ENCODE assay signal across 22 cellular contexts in genomic region chr6:126143650-126144260, GRCh38.
DNase-seq lines count a peak whose midpoint lies in the region; ATAC-seq and TF ChIP-seq lines count a peak whose summit lies in the region.
"Had no signal": no experiment of that assay in that cellular context is flagged by ENCODE, and none has a peak within 500 bp of the region (broad histone marks: within the 10 kb centered on the region; RNA-seq: fewer than 3 reads in every experiment).

No MANE protein-coding gene starts in this region.

- no peak overlapping the region for H3K27ac ChIP-seq in aorta (ENCODE audit: low read depth in 1 of 2, low read length in 2 of 2)
- H3K27ac ChIP-seq: A549, BLaER1, heart left ventricle, KMS-11, left ventricle myocardium inferior had no signal

- intact Hi-C loops in aorta (cut with DNase I), result no loop called here

- no peak overlapping the region for H3K4me3 Mint-ChIP-seq in progenitor cell of endocrine pancreas (ENCODE audit: low read depth)
- H3K4me3 Mint-ChIP-seq: neural crest cell had no signal

- ATAC-seq in HG03457 (IDR thresholded peaks at IDR 0.05; ENCODE audit: unreplicated experiment) (no peak), aorta (ENCODE audit: low FRiP score) (no peak)
- ATAC-seq: A549, heart left ventricle had no signal

- H3K4me1 Mint-ChIP-seq in progenitor cell of endocrine pancreas (ENCODE audit: low read depth), result no peaks in the 10 kb centered on the region

- no peaks in the 10 kb centered on the region for H3K4me1 ChIP-seq in aorta (ENCODE audit: control insufficient read depth in 1 of 2, insufficient read depth in 2 of 2, low read length in 2 of 2)
- H3K4me1 ChIP-seq: BLaER1 had no signal

- no peak overlapping the region for H3K27ac Mint-ChIP-seq in progenitor cell of endocrine pancreas

- no peaks in the 10 kb centered on the region for H3K27me3 Mint-ChIP-seq in progenitor cell of endocrine pancreas

- TF ChIP-seq CTCF in progenitor cell of endocrine pancreas (IDR thresholded peaks at IDR 0.05; ENCODE audit: unreplicated experiment), result no peak

- no peaks in the 10 kb centered on the region for H3K9me3 ChIP-seq in aorta (ENCODE audit: control insufficient read depth, low read length)
- H3K9me3 ChIP-seq: BLaER1 had no signal

- no peaks in the 10 kb centered on the region for H3K27me3 ChIP-seq in aorta (ENCODE audit: control insufficient read depth in 1 of 2, insufficient read depth in 2 of 2, low read length in 1 of 2)
- H3K27me3 ChIP-seq: BLaER1 had no signal

- peaks cover 3% of the 10 kb centered on the region for H3K9me3 Mint-ChIP-seq in progenitor cell of endocrine pancreas (ENCODE audit: low read depth)

- no peaks in the 10 kb centered on the region for H3K36me3 Mint-ChIP-seq in progenitor cell of endocrine pancreas (ENCODE audit: insufficient read depth)

- 77 to 80% methylated on average over 3 of the region's 3 CpGs for WGBS in aorta, 2 donors

- no peaks in the 10 kb centered on the region for H3K36me3 ChIP-seq in aorta (ENCODE audit: control insufficient read depth in 1 of 2, insufficient read depth in 2 of 2, low read length in 1 of 2)
- H3K36me3 ChIP-seq: BLaER1, heart left ventricle, left ventricle myocardium inferior had no signal

- DNase-seq in Ammon's horn (ENCODE audit: low spot score) (peak; percentile 52), NCI-H1930 (lab: John Stamatoyannopoulos, UW) (peak; percentile 30 to 69), astrocyte of the hippocampus (ENCODE audit: low read depth, low spot score) (peak; percentile 65), left kidney (ENCODE audit: low read depth, low spot score) (peak; percentile 27), progenitor cell of endocrine pancreas (ENCODE audit: low spot score, unreplicated experiment) (no peak), aorta (no peak), DMS 273 (lab: John Stamatoyannopoulos, UW; ENCODE audit: unreplicated experiment) (no peak)
- DNase-seq: activated CD4-positive, alpha-beta T cell treated with anti-CD3 and anti-CD28 coated beads for 4 hours; activated naive CD4-positive, alpha-beta T cell treated with anti-CD3 and anti-CD28 coated beads, Interleukin-2, amount 50 U/mL, for 16 hours; DMS 273 treated with DMSO at 0.1 percent for 48 hours; GDM1; heart left ventricle; left ventricle myocardium inferior; NCI-H2171; SHP77; stimulated activated CD4-positive, alpha-beta T cell treated with anti-CD3 and anti-CD28 coated beads, Interleukin-12 subunit alpha, Interleukin-12 subunit beta, amount 100 ng/mL, for 4 hours; stimulated activated CD8-positive, alpha-beta memory T cell treated with anti-CD3 and anti-CD28 coated beads, Interleukin-4, amount 100 ng/mL, for 48 hours had no signal

- no peak overlapping the region for H3K4me3 ChIP-seq in aorta (ENCODE audit: low read length in 2 of 2)
- H3K4me3 ChIP-seq: A549, BLaER1, left ventricle myocardium inferior had no signal

Comparison
In these comparisons a context has a peak if more than half of its experiments do, and no peak if none do; other contexts are left out.
1. DNase-seq: peak in Ammon's horn (single experiment), NCI-H1930 (2 of 2), astrocyte of the hippocampus (single experiment) and left kidney (single experiment); none in progenitor cell of endocrine pancreas (single experiment), aorta (0 of 2) and DMS 273 (single experiment).